ENCODE assay signal across 8 cellular contexts in the genomic region with DNA sequence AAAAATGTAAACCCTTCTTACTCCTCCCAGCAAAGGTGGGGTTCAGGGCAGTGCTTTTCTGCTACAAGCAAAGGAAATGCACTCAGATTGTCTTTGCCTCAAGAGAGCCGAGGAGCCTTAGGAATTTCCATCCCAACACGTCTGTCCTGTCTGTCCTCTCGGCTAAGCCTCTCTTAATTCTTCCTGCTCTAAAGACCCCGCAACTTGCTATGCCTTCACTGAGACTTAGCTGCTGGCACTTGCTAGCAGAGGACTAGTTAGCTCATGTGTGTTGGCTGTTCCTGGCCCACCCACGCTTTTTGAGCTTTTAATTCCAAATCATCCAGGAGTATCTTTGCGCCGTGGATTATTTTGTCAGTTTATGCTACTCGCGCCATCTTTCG. TPM values are rescaled to one million over a fixed set of nuclear protein-coding genes. Genes with fewer than 3 reads are reported as not detected.
DNase-seq lines count a peak whose midpoint lies in the region; ATAC-seq and TF ChIP-seq lines count a peak whose summit lies in the region.

No MANE protein-coding gene starts in this region.

- no peak for DNase-seq in activated CD8-positive, alpha-beta memory T cell treated with anti-CD3 and anti-CD28 coated beads, Interleukin-2, amount 10 ng/mL, durations not matched to agents 7 days and 5 days
- no peak for DNase-seq in activated CD8-positive, alpha-beta memory T cell treated with anti-CD3 and anti-CD28 coated beads, Interleukin-2, amount 50 U/mL, for 4 hours
- DNase-seq in activated CD8-positive, alpha-beta T cell treated with anti-CD3 and anti-CD28 coated beads for 36 hours, result no peak
- no peak for DNase-seq in tibial artery
- no peak for DNase-seq in NCI-H526 (lab: John Stamatoyannopoulos, UW)
- no peak for DNase-seq in kidney glomerular epithelial cell (lab: John Stamatoyannopoulos, UW)
- DNase-seq in NCI-H446 (lab: John Stamatoyannopoulos, UW), result no peak

- TF ChIP-seq CTCF in activated CD8-positive, alpha-beta T cell treated with anti-CD3 and anti-CD28 coated beads for 36 hours (IDR thresholded peaks at IDR 0.05), result no peak
- no peak for TF ChIP-seq CTCF in tibial artery (IDR thresholded peaks at IDR 0.05)

- H3K9me3 ChIP-seq in iPS-15b (ENCODE audit: control insufficient read depth, insufficient read depth, low read length) (no peaks in the 10 kb centered on the region), tibial artery (no peaks in the 10 kb centered on the region)

- H3K27me3 Mint-ChIP-seq in activated CD8-positive, alpha-beta memory T cell treated with anti-CD3 and anti-CD28 coated beads, Interleukin-2, amount 10 ng/mL, durations not matched to agents 7 days and 5 days, result peaks cover 5% of the 10 kb centered on the region
- peaks cover 5% of the 10 kb centered on the region for H3K27me3 Mint-ChIP-seq in activated CD8-positive, alpha-beta T cell treated with anti-CD3 and anti-CD28 coated beads for 36 hours

- H3K9ac ChIP-seq in iPS-15b (ENCODE audit: low read depth, low read length), result peak overlapping the region; percentile 94

- H3K4me3 ChIP-seq in iPS-15b (ENCODE audit: low read depth, low read length), result peak overlapping the region; percentile 91
- peak overlapping the region; percentile 55 to 68 for H3K4me3 ChIP-seq in tibial artery

- H3K4me1 Mint-ChIP-seq in activated CD8-positive, alpha-beta memory T cell treated with anti-CD3 and anti-CD28 coated beads, Interleukin-2, amount 10 ng/mL, durations not matched to agents 7 days and 5 days, result peaks cover 54% of the 10 kb centered on the region
- H3K4me1 Mint-ChIP-seq in activated CD8-positive, alpha-beta T cell treated with anti-CD3 and anti-CD28 coated beads for 36 hours (ENCODE audit: low read depth), result peaks cover 41% of the 10 kb centered on the region

- peak overlapping the region; percentile 94 for H3K4me3 Mint-ChIP-seq in activated CD8-positive, alpha-beta memory T cell treated with anti-CD3 and anti-CD28 coated beads, Interleukin-2, amount 10 ng/mL, durations not matched to agents 7 days and 5 days
- peak overlapping the region; percentile 94 for H3K4me3 Mint-ChIP-seq in activated CD8-positive, alpha-beta T cell treated with anti-CD3 and anti-CD28 coated beads for 36 hours

- H3K27ac ChIP-seq in tibial artery, result peak overlapping the region; percentile 13 to 40

- peaks cover 30% of the 10 kb centered on the region for H3K36me3 ChIP-seq in iPS-15b (ENCODE audit: control insufficient read depth, insufficient read depth, low read length)
- H3K36me3 ChIP-seq in tibial artery, result peaks cover 40 to 47% (median 46%) of the 10 kb centered on the region in 3 donors

- peaks cover 24% of the 10 kb centered on the region for H3K36me3 Mint-ChIP-seq in activated CD8-positive, alpha-beta memory T cell treated with anti-CD3 and anti-CD28 coated beads, Interleukin-2, amount 10 ng/mL, durations not matched to agents 7 days and 5 days
- H3K36me3 Mint-ChIP-seq in activated CD8-positive, alpha-beta T cell treated with anti-CD3 and anti-CD28 coated beads for 36 hours (ENCODE audit: low read depth), result peaks cover 57% of the 10 kb centered on the region

- peak overlapping the region; percentile 96 for H3K27ac Mint-ChIP-seq in activated CD8-positive, alpha-beta memory T cell treated with anti-CD3 and anti-CD28 coated beads, Interleukin-2, amount 10 ng/mL, durations not matched to agents 7 days and 5 days
- peak overlapping the region; percentile 95 for H3K27ac Mint-ChIP-seq in activated CD8-positive, alpha-beta T cell treated with anti-CD3 and anti-CD28 coated beads for 36 hours

- intact Hi-C loops in activated CD8-positive, alpha-beta T cell treated with anti-CD3 and anti-CD28 coated beads for 36 hours (cut with micrococcal nuclease), result loop anchor here (5.0 kb wide), 1 partner anchor 34 kb away; a partner anchor contains a TSS
- intact Hi-C loops in tibial artery (cut with DNase I; ENCODE audit: low total_unique reads), result no loop called here

- POLR2A ChIA-PET in activated CD8-positive, alpha-beta T cell treated with anti-CD3 and anti-CD28 coated beads for 36 hours (lab: Charles Lee), result interaction anchor here (0.7 to 5.0 kb wide), 9 partner anchors 9 to 197 kb away, joined by 3 to 53 read pairs (median 4); a partner anchor contains a TSS

- no peaks in the 10 kb centered on the region for H3K9me3 Mint-ChIP-seq in activated CD8-positive, alpha-beta memory T cell treated with anti-CD3 and anti-CD28 coated beads, Interleukin-2, amount 10 ng/mL, durations not matched to agents 7 days and 5 days (ENCODE audit: low read depth)
- no peaks in the 10 kb centered on the region for H3K9me3 Mint-ChIP-seq in activated CD8-positive, alpha-beta T cell treated with anti-CD3 and anti-CD28 coated beads for 36 hours

- CTCF ChIA-PET in activated CD8-positive, alpha-beta memory T cell treated with anti-CD3 and anti-CD28 coated beads, Interleukin-2, amount 10 ng/mL, durations not matched to agents 7 days and 5 days (lab: Charles Lee), result interaction anchor here (0.9 to 9.0 kb wide), 14 partner anchors 9 to 570 kb away, joined by 3 to 198 read pairs (median 5); a partner anchor contains a TSS
- CTCF ChIA-PET in activated CD8-positive, alpha-beta T cell treated with anti-CD3 and anti-CD28 coated beads for 36 hours (lab: Charles Lee), result interaction anchor here (0.9 to 7.4 kb wide), 17 partner anchors 9 to 570 kb away, joined by 3 to 180 read pairs (median 6); a partner anchor contains a TSS

- H3K4me1 ChIP-seq in iPS-15b (ENCODE audit: control insufficient read depth, insufficient read depth, low read length) (peaks cover 7% of the 10 kb centered on the region), tibial artery (peaks cover 4 to 50% (median 34%) of the 10 kb centered on the region in 4 donors)

- H3K27me3 ChIP-seq in iPS-15b (ENCODE audit: control insufficient read depth, insufficient read depth, low read length) (peaks cover 4% of the 10 kb centered on the region), tibial artery (peaks cover 0 to 21% of the 10 kb centered on the region in 2 donors)

- ATAC-seq in activated CD8-positive, alpha-beta memory T cell treated with anti-CD3 and anti-CD28 coated beads, Interleukin-2, amount 10 ng/mL, durations not matched to agents 7 days and 5 days, result no peak
- no peak for ATAC-seq in activated CD8-positive, alpha-beta T cell treated with anti-CD3 and anti-CD28 coated beads for 36 hours

RNA-seq across cellular contexts. Expression of a gene that starts 0.5 kb away (rescaled TPM):
- total RNA-seq in activated CD8-positive, alpha-beta memory T cell treated with anti-CD3 and anti-CD28 coated beads, Interleukin-2, amount 10 ng/mL, durations not matched to agents 7 days and 5 days, result 10 to 100 TPM; 46.1 to 75.4 TPM
- total RNA-seq in activated CD8-positive, alpha-beta T cell treated with anti-CD3 and anti-CD28 coated beads for 36 hours, result 100 to 1,000 TPM; 235 to 264 TPM

RNA-seq across cellular contexts. Expression of a gene that starts 7.8 kb away (rescaled TPM):
- not detected for total RNA-seq in activated CD8-positive, alpha-beta memory T cell treated with anti-CD3 and anti-CD28 coated beads, Interleukin-2, amount 10 ng/mL, durations not matched to agents 7 days and 5 days
- total RNA-seq in activated CD8-positive, alpha-beta T cell treated with anti-CD3 and anti-CD28 coated beads for 36 hours, result under 1 TPM in 1 of 2 experiments, not detected in 1; 0.38 TPM

RNA-seq across cellular contexts. Expression of a gene that starts 34.5 kb away (rescaled TPM):
- total RNA-seq in activated CD8-positive, alpha-beta memory T cell treated with anti-CD3 and anti-CD28 coated beads, Interleukin-2, amount 10 ng/mL, durations not matched to agents 7 days and 5 days, result 100 to 1,000 TPM; 120 to 139 TPM
- 100 to 1,000 TPM; 125 to 130 TPM for total RNA-seq in activated CD8-positive, alpha-beta T cell treated with anti-CD3 and anti-CD28 coated beads for 36 hours

RNA-seq across cellular contexts. Expression of a gene that starts 59.9 kb away (rescaled TPM):
- 1 to 10 TPM; 1.6 to 2.3 TPM for total RNA-seq in activated CD8-positive, alpha-beta memory T cell treated with anti-CD3 and anti-CD28 coated beads, Interleukin-2, amount 10 ng/mL, durations not matched to agents 7 days and 5 days
- 1 to 10 TPM; 2.4 to 3.1 TPM for total RNA-seq in activated CD8-positive, alpha-beta T cell treated with anti-CD3 and anti-CD28 coated beads for 36 hours
